Comparison of ENCODE assay signal across 1 cellular context in the genomic region with DNA sequence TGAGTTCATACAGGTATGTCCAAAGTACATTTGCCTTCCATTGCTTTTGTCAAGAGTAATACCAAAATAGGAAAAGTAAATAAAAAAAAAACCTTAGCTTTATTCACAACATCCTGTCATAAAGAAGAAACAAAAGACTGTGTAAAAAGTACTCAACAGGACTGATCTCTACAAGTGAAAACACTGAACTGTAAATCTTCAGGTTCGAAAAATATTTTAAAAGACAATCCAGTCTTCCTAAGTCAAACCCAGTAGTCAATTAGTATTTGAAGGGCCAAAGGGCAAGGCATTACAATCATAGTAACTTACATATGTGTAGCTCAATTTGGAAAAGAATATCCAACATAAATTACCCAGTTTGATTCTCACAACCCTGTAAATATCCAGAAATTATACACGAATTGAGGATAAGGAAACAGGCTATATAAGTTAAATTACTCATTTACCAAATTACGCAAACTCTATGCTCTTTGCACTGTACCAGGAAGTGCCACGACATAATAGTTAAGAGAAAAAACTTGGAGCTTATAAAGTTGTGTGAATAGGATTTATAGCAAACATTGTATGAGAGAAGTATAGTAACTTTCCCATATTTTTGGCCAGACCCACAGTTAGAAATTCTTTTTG.
TF ChIP-seq lines count a peak whose summit lies in the region.

No MANE protein-coding gene starts in this region.

TF ChIP-seq in HepG2, 621 proteins besides CTCF, POLR2A, EP300 and RAD21 (continued from another document and continues in another):
- TF ChIP-seq, protein P1, sequence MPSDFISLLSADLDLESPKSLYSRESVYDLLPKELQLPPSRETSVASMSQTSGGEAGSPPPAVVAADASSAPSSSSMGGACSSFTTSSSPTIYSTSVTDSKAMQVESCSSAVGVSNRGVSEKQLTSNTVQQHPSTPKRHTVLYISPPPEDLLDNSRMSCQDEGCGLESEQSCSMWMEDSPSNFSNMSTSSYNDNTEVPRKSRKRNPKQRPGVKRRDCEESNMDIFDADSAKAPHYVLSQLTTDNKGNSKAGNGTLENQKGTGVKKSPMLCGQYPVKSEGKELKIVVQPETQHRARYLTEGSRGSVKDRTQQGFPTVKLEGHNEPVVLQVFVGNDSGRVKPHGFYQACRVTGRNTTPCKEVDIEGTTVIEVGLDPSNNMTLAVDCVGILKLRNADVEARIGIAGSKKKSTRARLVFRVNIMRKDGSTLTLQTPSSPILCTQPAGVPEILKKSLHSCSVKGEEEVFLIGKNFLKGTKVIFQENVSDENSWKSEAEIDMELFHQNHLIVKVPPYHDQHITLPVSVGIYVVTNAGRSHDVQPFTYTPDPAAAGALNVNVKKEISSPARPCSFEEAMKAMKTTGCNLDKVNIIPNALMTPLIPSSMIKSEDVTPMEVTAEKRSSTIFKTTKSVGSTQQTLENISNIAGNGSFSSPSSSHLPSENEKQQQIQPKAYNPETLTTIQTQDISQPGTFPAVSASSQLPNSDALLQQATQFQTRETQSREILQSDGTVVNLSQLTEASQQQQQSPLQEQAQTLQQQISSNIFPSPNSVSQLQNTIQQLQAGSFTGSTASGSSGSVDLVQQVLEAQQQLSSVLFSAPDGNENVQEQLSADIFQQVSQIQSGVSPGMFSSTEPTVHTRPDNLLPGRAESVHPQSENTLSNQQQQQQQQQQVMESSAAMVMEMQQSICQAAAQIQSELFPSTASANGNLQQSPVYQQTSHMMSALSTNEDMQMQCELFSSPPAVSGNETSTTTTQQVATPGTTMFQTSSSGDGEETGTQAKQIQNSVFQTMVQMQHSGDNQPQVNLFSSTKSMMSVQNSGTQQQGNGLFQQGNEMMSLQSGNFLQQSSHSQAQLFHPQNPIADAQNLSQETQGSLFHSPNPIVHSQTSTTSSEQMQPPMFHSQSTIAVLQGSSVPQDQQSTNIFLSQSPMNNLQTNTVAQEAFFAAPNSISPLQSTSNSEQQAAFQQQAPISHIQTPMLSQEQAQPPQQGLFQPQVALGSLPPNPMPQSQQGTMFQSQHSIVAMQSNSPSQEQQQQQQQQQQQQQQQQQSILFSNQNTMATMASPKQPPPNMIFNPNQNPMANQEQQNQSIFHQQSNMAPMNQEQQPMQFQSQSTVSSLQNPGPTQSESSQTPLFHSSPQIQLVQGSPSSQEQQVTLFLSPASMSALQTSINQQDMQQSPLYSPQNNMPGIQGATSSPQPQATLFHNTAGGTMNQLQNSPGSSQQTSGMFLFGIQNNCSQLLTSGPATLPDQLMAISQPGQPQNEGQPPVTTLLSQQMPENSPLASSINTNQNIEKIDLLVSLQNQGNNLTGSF (CRISPR knock-in tag; IDR thresholded peaks at IDR 0.05): no peak
- TF ChIP-seq ZNF569 (CRISPR knock-in tag; IDR thresholded peaks at IDR 0.05; ENCODE audit: borderline replicate concordance) (no peak), CREB1 (IDR thresholded peaks at IDR 0.05) (no peak), CREB1 (CRISPR knock-in tag; IDR thresholded peaks at IDR 0.05) (peak; percentile 52), REL (CRISPR knock-in tag; conservative IDR thresholded peaks at IDR 0.05) (no peak), ZSCAN12 (CRISPR knock-in tag; IDR thresholded peaks at IDR 0.05) (no peak), ZNF143 (CRISPR knock-in tag; IDR thresholded peaks at IDR 0.05) (no peak), TP53 (CRISPR knock-in tag; conservative IDR thresholded peaks at IDR 0.05) (no peak), KDM6A (CRISPR knock-in tag; IDR thresholded peaks at IDR 0.05; ENCODE audit: low read depth) (0 out of 2 replicates have a peak, but pooled peaks have one; percentile 45), PAWR (CRISPR knock-in tag; IDR thresholded peaks at IDR 0.05; ENCODE audit: borderline replicate concordance) (no peak), ZFP36L2 (CRISPR knock-in tag; IDR thresholded peaks at IDR 0.05) (no peak), ZNF383 (CRISPR knock-in tag; IDR thresholded peaks at IDR 0.05; ENCODE audit: borderline replicate concordance) (no peak), JUNB (CRISPR knock-in tag; IDR thresholded peaks at IDR 0.05; ENCODE audit: borderline replicate concordance) (no peak), ZNF790 (CRISPR knock-in tag; IDR thresholded peaks at IDR 0.05; ENCODE audit: borderline replicate concordance) (no peak), ATF7 (IDR thresholded peaks at IDR 0.05) (no peak), ATF7 (CRISPR knock-in tag; IDR thresholded peaks at IDR 0.05) (no peak), ZNF460 (CRISPR knock-in tag; IDR thresholded peaks at IDR 0.05; ENCODE audit: borderline replicate concordance) (no peak), PITX1 (CRISPR knock-in tag; IDR thresholded peaks at IDR 0.05) (no peak), IKZF4 (CRISPR knock-in tag; IDR thresholded peaks at IDR 0.05; ENCODE audit: borderline replicate concordance, low read depth, not compliant biosample characterization) (no peak), GATAD2A (CRISPR knock-in tag; IDR thresholded peaks at IDR 0.05) (peak; percentile 73; the same call in 1 of the 2 replicates), ZNF768 (CRISPR knock-in tag; IDR thresholded peaks at IDR 0.05) (no peak), ZIK1 (CRISPR knock-in tag; IDR thresholded peaks at IDR 0.05; ENCODE audit: borderline replicate concordance, low read depth) (no peak), CEBPG (CRISPR knock-in tag; IDR thresholded peaks at IDR 0.05) (peak; percentile 94), ZNF17 (CRISPR knock-in tag; IDR thresholded peaks at IDR 0.05) (no peak)
- TF ChIP-seq, protein P2, sequence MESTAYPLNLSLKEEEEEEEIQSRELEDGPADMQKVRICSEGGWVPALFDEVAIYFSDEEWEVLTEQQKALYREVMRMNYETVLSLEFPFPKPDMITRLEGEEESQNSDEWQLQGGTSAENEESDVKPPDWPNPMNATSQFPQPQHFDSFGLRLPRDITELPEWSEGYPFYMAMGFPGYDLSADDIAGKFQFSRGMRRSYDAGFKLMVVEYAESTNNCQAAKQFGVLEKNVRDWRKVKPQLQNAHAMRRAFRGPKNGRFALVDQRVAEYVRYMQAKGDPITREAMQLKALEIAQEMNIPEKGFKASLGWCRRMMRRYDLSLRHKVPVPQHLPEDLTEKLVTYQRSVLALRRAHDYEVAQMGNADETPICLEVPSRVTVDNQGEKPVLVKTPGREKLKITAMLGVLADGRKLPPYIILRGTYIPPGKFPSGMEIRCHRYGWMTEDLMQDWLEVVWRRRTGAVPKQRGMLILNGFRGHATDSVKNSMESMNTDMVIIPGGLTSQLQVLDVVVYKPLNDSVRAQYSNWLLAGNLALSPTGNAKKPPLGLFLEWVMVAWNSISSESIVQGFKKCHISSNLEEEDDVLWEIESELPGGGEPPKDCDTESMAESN (CRISPR knock-in tag; conservative IDR thresholded peaks at IDR 0.05): no peak
- TF ChIP-seq, protein P3, sequence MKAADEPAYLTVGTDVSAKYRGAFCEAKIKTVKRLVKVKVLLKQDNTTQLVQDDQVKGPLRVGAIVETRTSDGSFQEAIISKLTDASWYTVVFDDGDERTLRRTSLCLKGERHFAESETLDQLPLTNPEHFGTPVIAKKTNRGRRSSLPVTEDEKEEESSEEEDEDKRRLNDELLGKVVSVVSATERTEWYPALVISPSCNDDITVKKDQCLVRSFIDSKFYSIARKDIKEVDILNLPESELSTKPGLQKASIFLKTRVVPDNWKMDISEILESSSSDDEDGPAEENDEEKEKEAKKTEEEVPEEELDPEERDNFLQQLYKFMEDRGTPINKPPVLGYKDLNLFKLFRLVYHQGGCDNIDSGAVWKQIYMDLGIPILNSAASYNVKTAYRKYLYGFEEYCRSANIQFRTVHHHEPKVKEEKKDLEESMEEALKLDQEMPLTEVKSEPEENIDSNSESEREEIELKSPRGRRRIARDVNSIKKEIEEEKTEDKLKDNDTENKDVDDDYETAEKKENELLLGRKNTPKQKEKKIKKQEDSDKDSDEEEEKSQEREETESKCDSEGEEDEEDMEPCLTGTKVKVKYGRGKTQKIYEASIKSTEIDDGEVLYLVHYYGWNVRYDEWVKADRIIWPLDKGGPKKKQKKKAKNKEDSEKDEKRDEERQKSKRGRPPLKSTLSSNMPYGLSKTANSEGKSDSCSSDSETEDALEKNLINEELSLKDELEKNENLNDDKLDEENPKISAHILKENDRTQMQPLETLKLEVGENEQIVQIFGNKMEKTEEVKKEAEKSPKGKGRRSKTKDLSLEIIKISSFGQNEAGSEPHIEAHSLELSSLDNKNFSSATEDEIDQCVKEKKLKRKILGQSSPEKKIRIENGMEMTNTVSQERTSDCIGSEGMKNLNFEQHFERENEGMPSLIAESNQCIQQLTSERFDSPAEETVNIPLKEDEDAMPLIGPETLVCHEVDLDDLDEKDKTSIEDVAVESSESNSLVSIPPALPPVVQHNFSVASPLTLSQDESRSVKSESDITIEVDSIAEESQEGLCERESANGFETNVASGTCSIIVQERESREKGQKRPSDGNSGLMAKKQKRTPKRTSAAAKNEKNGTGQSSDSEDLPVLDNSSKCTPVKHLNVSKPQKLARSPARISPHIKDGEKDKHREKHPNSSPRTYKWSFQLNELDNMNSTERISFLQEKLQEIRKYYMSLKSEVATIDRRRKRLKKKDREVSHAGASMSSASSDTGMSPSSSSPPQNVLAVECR (CRISPR knock-in tag; IDR thresholded peaks at IDR 0.05; ENCODE audit: borderline replicate concordance): no peak
- TF ChIP-seq, protein P4, sequence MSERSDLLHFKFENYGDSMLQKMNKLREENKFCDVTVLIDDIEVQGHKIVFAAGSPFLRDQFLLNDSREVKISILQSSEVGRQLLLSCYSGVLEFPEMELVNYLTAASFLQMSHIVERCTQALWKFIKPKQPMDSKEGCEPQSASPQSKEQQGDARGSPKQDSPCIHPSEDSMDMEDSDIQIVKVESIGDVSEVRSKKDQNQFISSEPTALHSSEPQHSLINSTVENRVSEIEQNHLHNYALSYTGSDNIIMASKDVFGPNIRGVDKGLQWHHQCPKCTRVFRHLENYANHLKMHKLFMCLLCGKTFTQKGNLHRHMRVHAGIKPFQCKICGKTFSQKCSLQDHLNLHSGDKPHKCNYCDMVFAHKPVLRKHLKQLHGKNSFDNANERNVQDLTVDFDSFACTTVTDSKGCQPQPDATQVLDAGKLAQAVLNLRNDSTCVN (CRISPR knock-in tag; IDR thresholded peaks at IDR 0.05; ENCODE audit: borderline replicate concordance): no peak
- TF ChIP-seq, protein P5, sequence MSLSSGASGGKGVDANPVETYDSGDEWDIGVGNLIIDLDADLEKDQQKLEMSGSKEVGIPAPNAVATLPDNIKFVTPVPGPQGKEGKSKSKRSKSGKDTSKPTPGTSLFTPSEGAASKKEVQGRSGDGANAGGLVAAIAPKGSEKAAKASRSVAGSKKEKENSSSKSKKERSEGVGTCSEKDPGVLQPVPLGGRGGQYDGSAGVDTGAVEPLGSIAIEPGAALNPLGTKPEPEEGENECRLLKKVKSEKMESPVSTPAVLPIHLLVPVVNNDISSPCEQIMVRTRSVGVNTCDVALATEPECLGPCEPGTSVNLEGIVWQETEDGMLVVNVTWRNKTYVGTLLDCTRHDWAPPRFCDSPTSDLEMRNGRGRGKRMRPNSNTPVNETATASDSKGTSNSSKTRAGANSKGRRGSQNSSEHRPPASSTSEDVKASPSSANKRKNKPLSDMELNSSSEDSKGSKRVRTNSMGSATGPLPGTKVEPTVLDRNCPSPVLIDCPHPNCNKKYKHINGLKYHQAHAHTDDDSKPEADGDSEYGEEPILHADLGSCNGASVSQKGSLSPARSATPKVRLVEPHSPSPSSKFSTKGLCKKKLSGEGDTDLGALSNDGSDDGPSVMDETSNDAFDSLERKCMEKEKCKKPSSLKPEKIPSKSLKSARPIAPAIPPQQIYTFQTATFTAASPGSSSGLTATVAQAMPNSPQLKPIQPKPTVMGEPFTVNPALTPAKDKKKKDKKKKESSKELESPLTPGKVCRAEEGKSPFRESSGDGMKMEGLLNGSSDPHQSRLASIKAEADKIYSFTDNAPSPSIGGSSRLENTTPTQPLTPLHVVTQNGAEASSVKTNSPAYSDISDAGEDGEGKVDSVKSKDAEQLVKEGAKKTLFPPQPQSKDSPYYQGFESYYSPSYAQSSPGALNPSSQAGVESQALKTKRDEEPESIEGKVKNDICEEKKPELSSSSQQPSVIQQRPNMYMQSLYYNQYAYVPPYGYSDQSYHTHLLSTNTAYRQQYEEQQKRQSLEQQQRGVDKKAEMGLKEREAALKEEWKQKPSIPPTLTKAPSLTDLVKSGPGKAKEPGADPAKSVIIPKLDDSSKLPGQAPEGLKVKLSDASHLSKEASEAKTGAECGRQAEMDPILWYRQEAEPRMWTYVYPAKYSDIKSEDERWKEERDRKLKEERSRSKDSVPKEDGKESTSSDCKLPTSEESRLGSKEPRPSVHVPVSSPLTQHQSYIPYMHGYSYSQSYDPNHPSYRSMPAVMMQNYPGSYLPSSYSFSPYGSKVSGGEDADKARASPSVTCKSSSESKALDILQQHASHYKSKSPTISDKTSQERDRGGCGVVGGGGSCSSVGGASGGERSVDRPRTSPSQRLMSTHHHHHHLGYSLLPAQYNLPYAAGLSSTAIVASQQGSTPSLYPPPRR (CRISPR knock-in tag; IDR thresholded peaks at IDR 0.05; ENCODE audit: borderline replicate concordance): peak; percentile 42; the same call in 1 of the 2 replicates
- TF ChIP-seq, protein P6, sequence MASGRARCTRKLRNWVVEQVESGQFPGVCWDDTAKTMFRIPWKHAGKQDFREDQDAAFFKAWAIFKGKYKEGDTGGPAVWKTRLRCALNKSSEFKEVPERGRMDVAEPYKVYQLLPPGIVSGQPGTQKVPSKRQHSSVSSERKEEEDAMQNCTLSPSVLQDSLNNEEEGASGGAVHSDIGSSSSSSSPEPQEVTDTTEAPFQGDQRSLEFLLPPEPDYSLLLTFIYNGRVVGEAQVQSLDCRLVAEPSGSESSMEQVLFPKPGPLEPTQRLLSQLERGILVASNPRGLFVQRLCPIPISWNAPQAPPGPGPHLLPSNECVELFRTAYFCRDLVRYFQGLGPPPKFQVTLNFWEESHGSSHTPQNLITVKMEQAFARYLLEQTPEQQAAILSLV (CRISPR knock-in tag; IDR thresholded peaks at IDR 0.05; ENCODE audit: borderline replicate concordance): no peak
- TF ChIP-seq, protein P7, sequence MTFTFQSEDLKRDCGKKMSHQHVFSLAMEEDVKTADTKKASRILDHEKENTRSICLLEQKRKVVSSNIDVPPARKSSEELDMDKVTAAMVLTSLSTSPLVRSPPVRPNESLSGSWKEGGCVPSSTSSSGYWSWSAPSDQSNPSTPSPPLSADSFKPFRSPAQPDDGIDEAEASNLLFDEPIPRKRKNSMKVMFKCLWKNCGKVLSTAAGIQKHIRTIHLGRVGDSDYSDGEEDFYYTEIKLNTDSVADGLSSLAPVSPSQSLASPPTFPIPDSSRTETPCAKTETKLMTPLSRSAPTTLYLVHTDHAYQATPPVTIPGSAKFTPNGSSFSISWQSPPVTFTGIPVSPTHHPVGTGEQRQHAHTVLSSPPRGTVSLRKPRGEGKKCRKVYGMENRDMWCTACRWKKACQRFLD (CRISPR knock-in tag; IDR thresholded peaks at IDR 0.05; ENCODE audit: borderline replicate concordance): no peak
- TF ChIP-seq, protein P8, sequence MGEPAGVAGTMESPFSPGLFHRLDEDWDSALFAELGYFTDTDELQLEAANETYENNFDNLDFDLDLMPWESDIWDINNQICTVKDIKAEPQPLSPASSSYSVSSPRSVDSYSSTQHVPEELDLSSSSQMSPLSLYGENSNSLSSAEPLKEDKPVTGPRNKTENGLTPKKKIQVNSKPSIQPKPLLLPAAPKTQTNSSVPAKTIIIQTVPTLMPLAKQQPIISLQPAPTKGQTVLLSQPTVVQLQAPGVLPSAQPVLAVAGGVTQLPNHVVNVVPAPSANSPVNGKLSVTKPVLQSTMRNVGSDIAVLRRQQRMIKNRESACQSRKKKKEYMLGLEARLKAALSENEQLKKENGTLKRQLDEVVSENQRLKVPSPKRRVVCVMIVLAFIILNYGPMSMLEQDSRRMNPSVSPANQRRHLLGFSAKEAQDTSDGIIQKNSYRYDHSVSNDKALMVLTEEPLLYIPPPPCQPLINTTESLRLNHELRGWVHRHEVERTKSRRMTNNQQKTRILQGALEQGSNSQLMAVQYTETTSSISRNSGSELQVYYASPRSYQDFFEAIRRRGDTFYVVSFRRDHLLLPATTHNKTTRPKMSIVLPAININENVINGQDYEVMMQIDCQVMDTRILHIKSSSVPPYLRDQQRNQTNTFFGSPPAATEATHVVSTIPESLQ (CRISPR knock-in tag; conservative IDR thresholded peaks at IDR 0.05): no peak
